ENCODE assay signal across 22 cellular contexts in the genomic region with DNA sequence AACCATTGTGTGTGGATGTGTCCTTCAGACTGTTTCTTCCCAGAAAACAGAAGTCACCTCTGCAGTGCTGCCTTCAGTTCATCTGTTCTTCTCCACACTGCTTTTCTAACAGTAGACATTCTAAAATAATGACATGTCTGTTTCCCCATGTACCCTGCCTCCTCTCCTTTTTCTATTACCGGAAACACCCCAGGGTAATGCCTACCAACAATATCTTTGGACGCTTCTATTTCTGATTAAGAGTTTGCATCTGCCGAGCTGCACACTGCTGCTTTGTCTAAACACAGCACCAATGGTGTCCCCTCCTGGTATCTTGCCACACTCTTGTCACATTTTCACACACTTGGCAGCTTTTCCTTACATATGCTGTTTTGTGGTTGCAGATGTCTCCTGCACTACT.
A peak's percentile ranks its signal among the peaks of the same experiment; 100 is the strongest.
DNase-seq lines count a peak whose midpoint lies in the region; ATAC-seq, FAIRE-seq and TF ChIP-seq lines count a peak whose summit lies in the region.
"Had no signal": no experiment of that assay in that cellular context is flagged by ENCODE, and none has a peak within 500 bp of the region (broad histone marks: within the 10 kb centered on the region; RNA-seq: fewer than 3 reads in every experiment).

No MANE protein-coding gene starts in this region.

- H3K36me3 ChIP-seq in endothelial cell of umbilical vein (ENCODE audit: control insufficient read depth in 2 of 2, extremely low read depth in 1 of 2, insufficient read depth in 2 of 2, low read length in 2 of 2): no peaks in the 10 kb centered on the region
- no peaks in the 10 kb centered on the region for H3K36me3 ChIP-seq in neural progenitor cell
- H3K36me3 ChIP-seq: MG63 had no signal

- H3K27me3 ChIP-seq in endothelial cell of umbilical vein (ENCODE audit: control insufficient read depth in 2 of 2, insufficient read depth in 2 of 2, low read length in 2 of 2) (no peaks in the 10 kb centered on the region), neural progenitor cell (no peaks in the 10 kb centered on the region)

- H3K9ac ChIP-seq in endothelial cell of umbilical vein (replicated peaks; ENCODE audit: extremely low read depth, insufficient read depth, low read length) (no peak overlapping the region), neural progenitor cell (no peak overlapping the region)

- H3K27me3 Mint-ChIP-seq in neural progenitor cell (ENCODE audit: insufficient read depth, low read depth): no peaks in the 10 kb centered on the region
- H3K27me3 Mint-ChIP-seq: IgD-negative memory B cell had no signal

- no peak overlapping the region for H3K4me3 Mint-ChIP-seq in neural progenitor cell
- H3K4me3 Mint-ChIP-seq: CD8-positive, alpha-beta memory T cell; H9; IgD-negative memory B cell had no signal

- intact Hi-C loops in endothelial cell of umbilical vein (cut with micrococcal nuclease): no loop called here

- no TSS peak for BruUV-seq in endothelial cell of umbilical vein (replicated peaks; lab: Mats Ljungman, UMichigan)

- POLR2A ChIA-PET in endothelial cell of umbilical vein (lab: Charles Lee): no interaction called here

- no peaks in the 10 kb centered on the region for H3K9me3 Mint-ChIP-seq in neural progenitor cell
- H3K9me3 Mint-ChIP-seq: H9 had no signal

- no peak overlapping the region for H3K27ac ChIP-seq in endothelial cell of umbilical vein (ENCODE audit: insufficient read depth, low read depth, low read length)
- H3K27ac ChIP-seq in neural progenitor cell: no peak overlapping the region

- TF ChIP-seq POLR2A in endothelial cell of umbilical vein (IDR thresholded peaks at IDR 0.05; ENCODE audit: low read depth, low read length): no peak

- DNase-seq in Ammon's horn (ENCODE audit: low spot score) (peak; percentile 40), NCI-H69 (lab: John Stamatoyannopoulos, UW) (peak; percentile 6), endothelial cell of umbilical vein (ENCODE audit: low read depth, low spot score) (no peak), neural progenitor cell (ENCODE audit: low spot score) (no peak), AML-193 (lab: John Stamatoyannopoulos, UW) (no peak), OCI-M2 (lab: John Stamatoyannopoulos, UW; ENCODE audit: unreplicated experiment) (no peak), GM10266 (ENCODE audit: extremely low spot score) (no peak)
- DNase-seq: CD8-positive, alpha-beta memory T cell; DND-41; H9; Karpas-422; MG63; NCI-H1092; NCI-H1436 treated with DMSO at 0.1 percent for 48 hours; NCI-H2029; NCI-H345; NCI-H526; RPMI8226; SHP77 treated with DMSO at 0.1 percent for 48 hours had no signal

- H2AFZ ChIP-seq in endothelial cell of umbilical vein (ENCODE audit: low read depth, low read length): peak overlapping the region; percentile 35
- H2AFZ ChIP-seq in neural progenitor cell (replicated peaks): peak overlapping the region; percentile 8

- H3K4me2 ChIP-seq in endothelial cell of umbilical vein (ENCODE audit: insufficient read depth, low read length) (no peak overlapping the region), neural progenitor cell (no peak overlapping the region)

- H3K4me1 ChIP-seq in endothelial cell of umbilical vein (ENCODE audit: control insufficient read depth, extremely low read depth, insufficient read depth, low read length): no peaks in the 10 kb centered on the region
- no peaks in the 10 kb centered on the region for H3K4me1 ChIP-seq in neural progenitor cell

- no peaks in the 10 kb centered on the region for H3K36me3 Mint-ChIP-seq in neural progenitor cell
- H3K36me3 Mint-ChIP-seq: CD8-positive, alpha-beta memory T cell; IgD-negative memory B cell had no signal

- no peak for TF ChIP-seq CTCF in endothelial cell of umbilical vein (IDR thresholded peaks at IDR 0.05; ENCODE audit: extremely low read depth in 1 of 2, insufficient read depth in 1 of 2, low read depth in 1 of 2, low read length in 2 of 2)
- no peak for TF ChIP-seq CTCF in neural progenitor cell (IDR thresholded peaks at IDR 0.05)
- TF ChIP-seq CTCF in GM10266 (IDR thresholded peaks at IDR 0.05; ENCODE audit: control insufficient read depth, insufficient read depth, low read depth, missing control alignments): no peak

- dilution Hi-C loops in endothelial cell of umbilical vein (cut with MboI; ENCODE audit: extremely low pct_ligation_motif_present, low sequenced_read_pairs): no loop called here

- H3K4me1 Mint-ChIP-seq in neural progenitor cell: no peaks in the 10 kb centered on the region
- H3K4me1 Mint-ChIP-seq: CD8-positive, alpha-beta memory T cell; H9; IgD-negative memory B cell had no signal

- no peaks in the 10 kb centered on the region for H3F3A ChIP-seq in neural progenitor cell (ENCODE audit: low read depth)

- no peak overlapping the region for H3K27ac Mint-ChIP-seq in neural progenitor cell
- H3K27ac Mint-ChIP-seq: CD8-positive, alpha-beta memory T cell; H9; IgD-negative memory B cell had no signal

- CTCF ChIA-PET in endothelial cell of umbilical vein (lab: Charles Lee): no interaction called here

- H4K20me1 ChIP-seq in endothelial cell of umbilical vein (replicated peaks; ENCODE audit: control insufficient read depth, extremely low read depth, insufficient read depth, low read length) (no peaks in the 10 kb centered on the region), neural progenitor cell (ENCODE audit: low read depth) (no peaks in the 10 kb centered on the region)

- H3K9me1 ChIP-seq in endothelial cell of umbilical vein (replicated peaks; ENCODE audit: control insufficient read depth, extremely low read depth, insufficient read depth, low read length): no peaks in the 10 kb centered on the region

- no peak for FAIRE-seq in endothelial cell of umbilical vein (lab: Jason Lieb, UNC)
- FAIRE-seq: HTR-8/SVneo had no signal

- ATAC-seq in GM19035 (IDR thresholded peaks at IDR 0.05; ENCODE audit: unreplicated experiment): no peak

- no peaks in the 10 kb centered on the region for H3K9me3 ChIP-seq in endothelial cell of umbilical vein (replicated peaks; ENCODE audit: control insufficient read depth, insufficient read depth, low read length)
- H3K9me3 ChIP-seq in neural progenitor cell (ENCODE audit: low read depth): no peaks in the 10 kb centered on the region
- H3K9me3 ChIP-seq: MG63 had no signal

- H3K4me3 ChIP-seq in endothelial cell of umbilical vein (replicated peaks in 1 of 3; ENCODE audit: insufficient read depth in 1 of 3, low read depth in 1 of 3, low read length in 3 of 3) (no peak overlapping the region), neural progenitor cell (no peak overlapping the region)
- H3K4me3 ChIP-seq: MG63 had no signal

- H3K79me2 ChIP-seq in endothelial cell of umbilical vein (ENCODE audit: control insufficient read depth, insufficient read depth, low read length) (no peaks in the 10 kb centered on the region), neural progenitor cell (ENCODE audit: low read depth) (no peaks in the 10 kb centered on the region)

TF ChIP-seq in endothelial cell of umbilical vein, 7 proteins besides CTCF, POLR2A, EP300 and RAD21:
- TF ChIP-seq JUN (IDR thresholded peaks at IDR 0.05; ENCODE audit: borderline replicate concordance, insufficient read depth, insufficient read length, low read depth) (no peak), FOS (IDR thresholded peaks at IDR 0.05; ENCODE audit: borderline replicate concordance, insufficient read depth, low read length) (no peak), POLR2AphosphoS5 (IDR thresholded peaks at IDR 0.05; ENCODE audit: insufficient read depth, low read depth, low read length) (no peak), GATA2 (IDR thresholded peaks at IDR 0.05; ENCODE audit: insufficient read depth, insufficient read length, low read depth, low read length) (no peak), MYC (IDR thresholded peaks at IDR 0.05; ENCODE audit: low read depth, low read length) (no peak), EZH2 (IDR thresholded peaks at IDR 0.05; ENCODE audit: borderline replicate concordance, low read depth, low read length, severe bottlenecking) (no peak)
- TF ChIP-seq, protein P1, sequence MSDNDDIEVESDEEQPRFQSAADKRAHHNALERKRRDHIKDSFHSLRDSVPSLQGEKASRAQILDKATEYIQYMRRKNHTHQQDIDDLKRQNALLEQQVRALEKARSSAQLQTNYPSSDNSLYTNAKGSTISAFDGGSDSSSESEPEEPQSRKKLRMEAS (IDR thresholded peaks at IDR 0.05; ENCODE audit: insufficient read depth, insufficient read length): no peak

Comparison
In these comparisons a context has a peak if more than half of its experiments do, and no peak if none do; other contexts are left out.
1. DNase-seq: peak in Ammon's horn (single experiment) and NCI-H69 (single experiment); none in endothelial cell of umbilical vein (single experiment), neural progenitor cell (single experiment), AML-193 (0 of 2), OCI-M2 (single experiment) and GM10266 (single experiment).